Comparison of ENCODE assay signal across 1 cellular context in the genomic region with DNA sequence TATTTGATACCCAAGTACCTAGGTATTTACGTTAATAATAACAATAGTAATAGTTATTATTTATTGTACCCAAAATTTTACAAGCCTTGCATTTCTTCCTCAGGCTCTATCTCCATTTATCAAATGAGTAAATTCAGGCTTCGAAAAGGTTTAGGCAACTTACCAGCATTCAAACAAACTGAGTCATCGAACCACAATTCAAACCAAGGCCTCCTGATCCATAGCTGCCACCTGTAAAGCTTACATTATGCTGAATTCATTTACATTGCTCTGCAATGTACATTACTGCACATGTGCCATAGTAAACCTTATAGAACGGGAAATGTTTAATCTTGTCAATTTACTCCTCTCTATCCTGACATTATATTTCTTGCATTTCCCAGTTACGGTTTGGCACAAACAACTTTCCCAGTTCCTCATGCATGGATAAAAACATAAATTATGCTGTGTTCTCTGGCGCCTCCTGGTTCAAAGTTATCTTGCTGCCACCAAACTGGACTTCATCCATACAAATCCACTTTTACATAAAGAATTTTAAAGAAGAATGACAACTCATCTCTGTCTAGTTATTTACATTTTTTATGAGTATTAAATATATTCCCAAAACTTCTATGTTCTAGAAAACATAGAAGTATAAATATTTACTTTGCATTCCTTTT.
TF ChIP-seq lines count a peak whose summit lies in the region.

No MANE protein-coding gene starts in this region.

TF ChIP-seq in HepG2, 621 proteins besides CTCF, POLR2A, EP300 and RAD21 (continued from another document):
- TF ChIP-seq, protein P1, sequence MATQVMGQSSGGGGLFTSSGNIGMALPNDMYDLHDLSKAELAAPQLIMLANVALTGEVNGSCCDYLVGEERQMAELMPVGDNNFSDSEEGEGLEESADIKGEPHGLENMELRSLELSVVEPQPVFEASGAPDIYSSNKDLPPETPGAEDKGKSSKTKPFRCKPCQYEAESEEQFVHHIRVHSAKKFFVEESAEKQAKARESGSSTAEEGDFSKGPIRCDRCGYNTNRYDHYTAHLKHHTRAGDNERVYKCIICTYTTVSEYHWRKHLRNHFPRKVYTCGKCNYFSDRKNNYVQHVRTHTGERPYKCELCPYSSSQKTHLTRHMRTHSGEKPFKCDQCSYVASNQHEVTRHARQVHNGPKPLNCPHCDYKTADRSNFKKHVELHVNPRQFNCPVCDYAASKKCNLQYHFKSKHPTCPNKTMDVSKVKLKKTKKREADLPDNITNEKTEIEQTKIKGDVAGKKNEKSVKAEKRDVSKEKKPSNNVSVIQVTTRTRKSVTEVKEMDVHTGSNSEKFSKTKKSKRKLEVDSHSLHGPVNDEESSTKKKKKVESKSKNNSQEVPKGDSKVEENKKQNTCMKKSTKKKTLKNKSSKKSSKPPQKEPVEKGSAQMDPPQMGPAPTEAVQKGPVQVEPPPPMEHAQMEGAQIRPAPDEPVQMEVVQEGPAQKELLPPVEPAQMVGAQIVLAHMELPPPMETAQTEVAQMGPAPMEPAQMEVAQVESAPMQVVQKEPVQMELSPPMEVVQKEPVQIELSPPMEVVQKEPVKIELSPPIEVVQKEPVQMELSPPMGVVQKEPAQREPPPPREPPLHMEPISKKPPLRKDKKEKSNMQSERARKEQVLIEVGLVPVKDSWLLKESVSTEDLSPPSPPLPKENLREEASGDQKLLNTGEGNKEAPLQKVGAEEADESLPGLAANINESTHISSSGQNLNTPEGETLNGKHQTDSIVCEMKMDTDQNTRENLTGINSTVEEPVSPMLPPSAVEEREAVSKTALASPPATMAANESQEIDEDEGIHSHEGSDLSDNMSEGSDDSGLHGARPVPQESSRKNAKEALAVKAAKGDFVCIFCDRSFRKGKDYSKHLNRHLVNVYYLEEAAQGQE (IDR thresholded peaks at IDR 0.05; ENCODE audit: borderline replicate concordance in 1 of 2, low read depth in 1 of 2, low read length in 2 of 2), result no peak
- TF ChIP-seq STAG1 (CRISPR knock-in tag; IDR thresholded peaks at IDR 0.05) (peak; percentile 71), SMC3 (IDR thresholded peaks at IDR 0.05; ENCODE audit: low read length) (peak; percentile 56), ZFP36L2 (CRISPR knock-in tag; IDR thresholded peaks at IDR 0.05) (no peak), ZBTB20 (CRISPR knock-in tag; IDR thresholded peaks at IDR 0.05; ENCODE audit: borderline replicate concordance, low read depth) (no peak)
